10 cellular contexts compared by ENCODE assay signal in the genomic region with DNA sequence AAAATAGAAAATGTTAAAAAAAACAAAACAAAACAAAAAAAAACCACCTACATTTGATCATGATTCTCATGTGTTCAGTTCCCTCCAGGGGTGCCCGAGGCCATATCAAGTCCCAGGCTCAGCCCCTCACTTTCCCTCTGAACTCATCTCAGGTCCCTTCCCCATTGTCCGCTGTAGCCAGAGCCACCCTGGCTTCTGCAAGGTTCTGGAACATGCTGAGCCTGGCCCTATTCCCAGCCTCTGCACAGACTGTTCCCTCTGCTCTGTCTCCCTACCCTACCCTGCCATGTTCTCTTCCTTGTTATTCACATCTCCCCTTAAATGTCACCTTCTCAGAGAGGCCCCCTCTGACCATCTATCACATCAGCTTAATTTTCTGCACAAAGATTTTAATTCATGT. TPM values are rescaled to one million over a fixed set of nuclear protein-coding genes. Genes with fewer than 3 reads are reported as not detected.
A peak's percentile ranks its signal among the peaks of the same experiment; 100 is the strongest.
DNase-seq lines count a peak whose midpoint lies in the region; ATAC-seq and TF ChIP-seq lines count a peak whose summit lies in the region.
"Had no signal": no experiment of that assay in that cellular context is flagged by ENCODE, and none has a peak within 500 bp of the region (broad histone marks: within the 10 kb centered on the region; RNA-seq: fewer than 3 reads in every experiment).

No MANE protein-coding gene starts in this region.

- H4K91ac ChIP-seq in neuronal stem cell (ENCODE audit: low read depth, low read length, poor library complexity): no peak overlapping the region

- ATAC-seq in activated naive CD8-positive, alpha-beta T cell treated with anti-CD3 and anti-CD28 coated beads, Interleukin-2, amount 50 U/mL, for 24 hours: no peak
- ATAC-seq: natural killer cell treated with Interleukin-12 subunit alpha and Interleukin-12 subunit beta and Interleukin-15 and Interleukin-18, amount 100 ng/mL, for 72 hours had no signal

- intact Hi-C loops in head of caudate nucleus (cut with DNase I): no loop called here

- WGBS in neuronal stem cell (ENCODE audit: extremely low coverage in 2 of 2, insufficient read length in 2 of 2, insufficient replicate concordance in 1 of 2), 2 donors: no CpG with 5 or more reads among the region's 2 CpGs

- H3K36me3 Mint-ChIP-seq in type B pancreatic cell: peaks cover 6% of the 10 kb centered on the region
- H3K36me3 Mint-ChIP-seq in activated naive CD8-positive, alpha-beta T cell treated with anti-CD3 and anti-CD28 coated beads, Interleukin-2, amount 50 U/mL, for 24 hours (ENCODE audit: low read depth): no peaks in the 10 kb centered on the region
- H3K36me3 Mint-ChIP-seq: natural killer cell treated with Interleukin-12 subunit alpha and Interleukin-12 subunit beta and Interleukin-15 and Interleukin-18, amount 100 ng/mL, for 72 hours had no signal

- peak in 31 of 42 donors; percentile 17 to 81 (median 58) for DNase-seq in head of caudate nucleus
- DNase-seq in neuronal stem cell (ENCODE audit: low spot score): no peak
- no peak for DNase-seq in type B pancreatic cell (ENCODE audit: extremely low spot score, unreplicated experiment)
- DNase-seq in effector memory CD4-positive, alpha-beta T cell: no peak
- DNase-seq in activated naive CD8-positive, alpha-beta T cell treated with anti-CD3 and anti-CD28 coated beads, Interleukin-2, amount 50 U/mL, for 24 hours: no peak
- no peak for DNase-seq in AG08396 (ENCODE audit: low spot score)
- DNase-seq: activated CD4-positive, alpha-beta T cell treated with anti-CD3 and anti-CD28 coated beads, Interleukin-2, amount 10 ng/mL, durations not matched to agents 7 days and 5 days; central memory CD4-positive, alpha-beta T cell had no signal

- H3K9ac ChIP-seq in neuronal stem cell (ENCODE audit: low read depth, low read length, poor library complexity): no peak overlapping the region

- no peaks in the 10 kb centered on the region for H3K9me3 ChIP-seq in neuronal stem cell (replicated peaks in 1 of 2; ENCODE audit: control insufficient read depth in 2 of 2, insufficient read depth in 1 of 2, low read depth in 1 of 2, low read length in 2 of 2)
- no peaks in the 10 kb centered on the region for H3K9me3 ChIP-seq in effector memory CD4-positive, alpha-beta T cell (ENCODE audit: control insufficient read depth, low read length)

- no peak overlapping the region for H4K8ac ChIP-seq in neuronal stem cell (ENCODE audit: low read depth, low read length)

- H3K27ac ChIP-seq in VCaP (peak overlapping the region; percentile 5; the same call in 1 of the 2 replicates), neuronal stem cell (replicated peaks; ENCODE audit: low read length) (no peak overlapping the region)
- no peak overlapping the region for H3K27ac ChIP-seq in effector memory CD4-positive, alpha-beta T cell (ENCODE audit: insufficient read depth, low read length, poor library complexity, severe bottlenecking)

- no peak overlapping the region for H3K4ac ChIP-seq in neuronal stem cell (ENCODE audit: low read length)

- no peaks in the 10 kb centered on the region for H3K27me3 ChIP-seq in neuronal stem cell (ENCODE audit: control insufficient read depth in 3 of 3, insufficient read depth in 3 of 3, low read depth in 1 of 3, low read length in 3 of 3)
- no peaks in the 10 kb centered on the region for H3K27me3 ChIP-seq in effector memory CD4-positive, alpha-beta T cell (replicated peaks; ENCODE audit: control insufficient read depth, insufficient read depth, low read length, poor library complexity, severe bottlenecking)

- no peaks in the 10 kb centered on the region for H3K9me3 Mint-ChIP-seq in type B pancreatic cell
- no peaks in the 10 kb centered on the region for H3K9me3 Mint-ChIP-seq in activated naive CD8-positive, alpha-beta T cell treated with anti-CD3 and anti-CD28 coated beads, Interleukin-2, amount 50 U/mL, for 24 hours
- H3K9me3 Mint-ChIP-seq: natural killer cell treated with Interleukin-12 subunit alpha and Interleukin-12 subunit beta and Interleukin-15 and Interleukin-18, amount 100 ng/mL, for 72 hours had no signal

- H3K4me3 Mint-ChIP-seq in type B pancreatic cell: no peak overlapping the region
- H3K4me3 Mint-ChIP-seq in activated naive CD8-positive, alpha-beta T cell treated with anti-CD3 and anti-CD28 coated beads, Interleukin-2, amount 50 U/mL, for 24 hours: no peak overlapping the region
- H3K4me3 Mint-ChIP-seq: activated CD4-positive, alpha-beta T cell treated with anti-CD3 and anti-CD28 coated beads, Interleukin-2, amount 10 ng/mL, durations not matched to agents 7 days and 5 days; natural killer cell treated with Interleukin-12 subunit alpha and Interleukin-12 subunit beta and Interleukin-15 and Interleukin-18, amount 100 ng/mL, for 72 hours had no signal

- peak overlapping the region; percentile 5 for H3K27ac Mint-ChIP-seq in type B pancreatic cell
- no peak overlapping the region for H3K27ac Mint-ChIP-seq in activated naive CD8-positive, alpha-beta T cell treated with anti-CD3 and anti-CD28 coated beads, Interleukin-2, amount 50 U/mL, for 24 hours
- H3K27ac Mint-ChIP-seq: activated CD4-positive, alpha-beta T cell treated with anti-CD3 and anti-CD28 coated beads, Interleukin-2, amount 10 ng/mL, durations not matched to agents 7 days and 5 days; natural killer cell treated with Interleukin-12 subunit alpha and Interleukin-12 subunit beta and Interleukin-15 and Interleukin-18, amount 100 ng/mL, for 72 hours had no signal

- H3K79me1 ChIP-seq in neuronal stem cell (ENCODE audit: low read depth, low read length): no peaks in the 10 kb centered on the region

- H3K27me3 Mint-ChIP-seq in type B pancreatic cell: no peaks in the 10 kb centered on the region
- no peaks in the 10 kb centered on the region for H3K27me3 Mint-ChIP-seq in activated naive CD8-positive, alpha-beta T cell treated with anti-CD3 and anti-CD28 coated beads, Interleukin-2, amount 50 U/mL, for 24 hours
- H3K27me3 Mint-ChIP-seq: natural killer cell treated with Interleukin-12 subunit alpha and Interleukin-12 subunit beta and Interleukin-15 and Interleukin-18, amount 100 ng/mL, for 72 hours had no signal

- no peak overlapping the region for H2BK15ac ChIP-seq in neuronal stem cell (ENCODE audit: low read length)

- no peak overlapping the region for H3K23ac ChIP-seq in neuronal stem cell (ENCODE audit: low read depth, low read length, poor library complexity)

- H2BK12ac ChIP-seq in neuronal stem cell (ENCODE audit: low read length): no peak overlapping the region

- H3K14ac ChIP-seq in neuronal stem cell (ENCODE audit: low read length): peak overlapping the region; percentile 63

- no peak overlapping the region for H2BK120ac ChIP-seq in neuronal stem cell (ENCODE audit: low read depth, low read length)

- peaks cover 0 to 7% of the 10 kb centered on the region in 2 donors for H3K36me3 ChIP-seq in neuronal stem cell (replicated peaks in 1 of 2; ENCODE audit: control insufficient read depth in 2 of 2, insufficient read depth in 2 of 2, low read length in 2 of 2)
- H3K36me3 ChIP-seq in effector memory CD4-positive, alpha-beta T cell (ENCODE audit: control insufficient read depth, insufficient read depth, low read length): no peaks in the 10 kb centered on the region

- H2BK5ac ChIP-seq in neuronal stem cell (ENCODE audit: low read length): no peak overlapping the region

- H2AFZ ChIP-seq in neuronal stem cell (ENCODE audit: low read length): no peak overlapping the region

- peaks cover 5% of the 10 kb centered on the region for H3K4me1 Mint-ChIP-seq in type B pancreatic cell (ENCODE audit: unreplicated experiment)
- H3K4me1 Mint-ChIP-seq in activated naive CD8-positive, alpha-beta T cell treated with anti-CD3 and anti-CD28 coated beads, Interleukin-2, amount 50 U/mL, for 24 hours: no peaks in the 10 kb centered on the region
- H3K4me1 Mint-ChIP-seq: activated CD4-positive, alpha-beta T cell treated with anti-CD3 and anti-CD28 coated beads, Interleukin-2, amount 10 ng/mL, durations not matched to agents 7 days and 5 days had no signal

- no peak for TF ChIP-seq CTCF in VCaP (conservative IDR thresholded peaks at IDR 0.05)
- TF ChIP-seq CTCF in type B pancreatic cell (conservative IDR thresholded peaks at IDR 0.05): no peak

- no peak overlapping the region for H3K4me2 ChIP-seq in neuronal stem cell (ENCODE audit: insufficient read depth, low read length, poor library complexity, severe bottlenecking)

- peak overlapping the region; percentile 19 for H3K18ac ChIP-seq in neuronal stem cell (ENCODE audit: low read length)

- H3K4me3 ChIP-seq in neuronal stem cell (ENCODE audit: low read length in 2 of 2): no peak overlapping the region
- H3K4me3 ChIP-seq in effector memory CD4-positive, alpha-beta T cell (ENCODE audit: insufficient read depth, low read depth, low read length, poor library complexity, severe bottlenecking): no peak overlapping the region

- no peak overlapping the region for H2AK5ac ChIP-seq in neuronal stem cell (ENCODE audit: low read depth, low read length)

- no peaks in the 10 kb centered on the region for H3K4me1 ChIP-seq in neuronal stem cell (ENCODE audit: control insufficient read depth in 2 of 2, insufficient read depth in 1 of 2, low read depth in 1 of 2, low read length in 2 of 2)
- no peaks in the 10 kb centered on the region for H3K4me1 ChIP-seq in effector memory CD4-positive, alpha-beta T cell (ENCODE audit: control insufficient read depth, insufficient read depth, low read length, poor library complexity, severe bottlenecking)

RNA-seq across cellular contexts. Expression of a gene that starts 46.9 kb away (rescaled TPM):
- polyA plus RNA-seq in neuronal stem cell (2013, experiment 1 of 2): 3.4 TPM
- 3.4 TPM for polyA plus RNA-seq in neuronal stem cell (2013, experiment 2 of 2)
- 14.6 and 18.4 TPM in 2 replicates for total RNA-seq in type B pancreatic cell (ENCODE audit: low replicate concordance)

RNA-seq across cellular contexts. Expression of a gene that starts 49.3 kb away (rescaled TPM):
- 37.5 TPM for polyA plus RNA-seq in neuronal stem cell (2013, experiment 1 of 2)
- 41.1 TPM for polyA plus RNA-seq in neuronal stem cell (2013, experiment 2 of 2)
- total RNA-seq in type B pancreatic cell (ENCODE audit: low replicate concordance): 21.2 and 36.3 TPM in 2 replicates

Comparison
In these comparisons a context has a peak if more than half of its experiments do, and no peak if none do; other contexts are left out.
1. DNase-seq: peak in head of caudate nucleus (31 of 42); none in neuronal stem cell (single experiment), type B pancreatic cell (single experiment), effector memory CD4-positive, alpha-beta T cell (0 of 3), activated naive CD8-positive, alpha-beta T cell treated with anti-CD3 and anti-CD28 coated beads, Interleukin-2, amount 50 U/mL, for 24 hours (single experiment) and AG08396 (single experiment).